1 cellular context compared by ENCODE assay signal in genomic region chr18:23682045-23682444, GRCh38.
TF ChIP-seq lines count a peak whose summit lies in the region.

No MANE protein-coding gene starts in this region.

TF ChIP-seq in GM12878, 131 proteins besides CTCF, POLR2A, EP300 and RAD21 (continued from another document):
- TF ChIP-seq HSF1 (IDR thresholded peaks at IDR 0.05; ENCODE audit: low read depth, low read length) (no peak), SP1 (IDR thresholded peaks at IDR 0.05; ENCODE audit: low read depth, low read length) (no peak), NFXL1 (IDR thresholded peaks at IDR 0.05; ENCODE audit: borderline replicate concordance) (no peak), ZNF687 (IDR thresholded peaks at IDR 0.05) (no peak), TARDBP (IDR thresholded peaks at IDR 0.05; ENCODE audit: borderline replicate concordance) (no peak), YBX1 (IDR thresholded peaks at IDR 0.05) (no peak), MAX (IDR thresholded peaks at IDR 0.05; ENCODE audit: low read depth, low read length) (no peak), SPI1 (IDR thresholded peaks at IDR 0.05; ENCODE audit: borderline replicate concordance, insufficient read depth, low read depth, low read length) (no peak), NRF1 (conservative IDR thresholded peaks at IDR 0.05; ENCODE audit: low read depth, low read length) (no peak), ESRRA (IDR thresholded peaks at IDR 0.05; ENCODE audit: low read length) (no peak), E4F1 (IDR thresholded peaks at IDR 0.05; ENCODE audit: borderline replicate concordance, partially characterized antibody) (no peak)
